1 cellular context compared by ENCODE assay signal in the genomic region with DNA sequence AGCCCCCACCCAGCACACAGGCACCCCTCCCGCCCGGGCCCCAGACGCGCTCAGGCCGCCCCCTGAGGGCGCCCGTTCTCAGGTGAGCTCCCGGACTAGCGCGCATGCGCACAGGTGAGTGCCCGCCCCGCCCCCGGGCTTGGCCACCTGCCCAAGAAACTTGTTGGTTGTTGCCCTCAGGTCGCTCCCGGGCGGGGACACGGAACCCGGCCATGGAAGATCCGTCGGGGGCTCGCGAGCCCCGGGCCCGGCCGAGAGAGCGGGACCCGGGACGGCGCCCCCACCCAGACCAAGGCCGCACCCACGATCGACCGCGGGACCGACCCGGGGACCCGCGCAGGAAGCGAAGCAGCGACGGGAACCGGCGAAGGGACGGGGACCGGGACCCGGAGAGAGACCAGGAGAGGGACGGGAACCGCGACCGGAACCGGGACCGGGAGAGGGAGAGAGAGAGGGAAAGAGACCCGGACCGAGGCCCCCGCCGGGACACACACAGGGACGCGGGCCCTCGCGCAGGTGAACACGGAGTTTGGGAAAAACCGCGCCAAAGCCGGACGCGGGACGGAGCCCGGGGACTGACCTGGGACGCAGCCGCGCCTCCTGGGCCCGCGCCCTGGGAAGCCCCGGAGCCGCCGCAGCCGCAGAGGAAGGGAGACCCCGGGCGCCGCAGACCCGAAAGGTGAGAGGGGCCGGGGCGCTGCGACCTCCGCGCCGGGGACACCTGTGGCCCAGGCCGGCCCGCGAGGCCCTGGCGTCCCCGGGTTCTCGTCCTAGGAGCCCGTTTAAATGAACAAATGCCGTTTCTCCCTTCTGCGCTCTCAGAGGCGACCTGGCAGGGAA.
A peak's percentile ranks its signal among the peaks of the same experiment; 100 is the strongest.
TF ChIP-seq lines count a peak whose summit lies in the region.

A gene with protein sequence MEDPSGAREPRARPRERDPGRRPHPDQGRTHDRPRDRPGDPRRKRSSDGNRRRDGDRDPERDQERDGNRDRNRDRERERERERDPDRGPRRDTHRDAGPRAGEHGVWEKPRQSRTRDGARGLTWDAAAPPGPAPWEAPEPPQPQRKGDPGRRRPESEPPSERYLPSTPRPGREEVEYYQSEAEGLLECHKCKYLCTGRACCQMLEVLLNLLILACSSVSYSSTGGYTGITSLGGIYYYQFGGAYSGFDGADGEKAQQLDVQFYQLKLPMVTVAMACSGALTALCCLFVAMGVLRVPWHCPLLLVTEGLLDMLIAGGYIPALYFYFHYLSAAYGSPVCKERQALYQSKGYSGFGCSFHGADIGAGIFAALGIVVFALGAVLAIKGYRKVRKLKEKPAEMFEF (plus strand): TSS at position 167 of the 840 bp plus-strand sequence. CDS start 46 bp downstream, at position 213.

TF ChIP-seq in HepG2, 621 proteins besides CTCF, POLR2A, EP300 and RAD21 (continues in another document):
- TF ChIP-seq ZNF343 (CRISPR knock-in tag; IDR thresholded peaks at IDR 0.05) (no peak), BCL6 (CRISPR knock-in tag; IDR thresholded peaks at IDR 0.05) (peak; percentile 37), ZFP36L1 (CRISPR knock-in tag; IDR thresholded peaks at IDR 0.05) (0 out of 2 replicates have a peak, but pooled peaks have one; percentile 72), ZNF614 (CRISPR knock-in tag; IDR thresholded peaks at IDR 0.05; ENCODE audit: borderline replicate concordance) (no peak; the same call in 1 of the 2 replicates), KLF13 (CRISPR knock-in tag; IDR thresholded peaks at IDR 0.05) (no peak), IRX3 (CRISPR knock-in tag; IDR thresholded peaks at IDR 0.05; ENCODE audit: borderline replicate concordance, low read depth) (no peak), ARNTL (CRISPR knock-in tag; IDR thresholded peaks at IDR 0.05) (no peak; the same call in 1 of the 2 replicates), ZNF30 (CRISPR knock-in tag; IDR thresholded peaks at IDR 0.05) (peak; percentile 22; the same call in 1 of the 2 replicates), ZNF720 (CRISPR knock-in tag; IDR thresholded peaks at IDR 0.05) (no peak), KDM3A (CRISPR knock-in tag; IDR thresholded peaks at IDR 0.05; ENCODE audit: low read depth) (0 out of 2 replicates have a peak, but pooled peaks have one; percentile 47), TOE1 (CRISPR knock-in tag; IDR thresholded peaks at IDR 0.05) (peak; percentile 31; the same call in 1 of the 2 replicates), CENPT (CRISPR knock-in tag; IDR thresholded peaks at IDR 0.05; ENCODE audit: low read depth) (no peak), MLLT10 (CRISPR knock-in tag; IDR thresholded peaks at IDR 0.05) (no peak), ISX (CRISPR knock-in tag; conservative IDR thresholded peaks at IDR 0.05) (no peak), ZNF326 (CRISPR knock-in tag; IDR thresholded peaks at IDR 0.05; ENCODE audit: borderline replicate concordance) (no peak), ZNF644 (CRISPR knock-in tag; IDR thresholded peaks at IDR 0.05; ENCODE audit: low read depth) (no peak), ZNF678 (CRISPR knock-in tag; IDR thresholded peaks at IDR 0.05) (no peak), SALL1 (CRISPR knock-in tag; IDR thresholded peaks at IDR 0.05) (peak; percentile 49; the same call in 1 of the 2 replicates), HMGA1 (CRISPR knock-in tag; conservative IDR thresholded peaks at IDR 0.05) (no peak), PLRG1 (conservative IDR thresholded peaks at IDR 0.05) (no peak), ZNF24 (IDR thresholded peaks at IDR 0.05) (no peak), NFYB (CRISPR knock-in tag; IDR thresholded peaks at IDR 0.05) (no peak), MAFG (CRISPR knock-in tag; IDR thresholded peaks at IDR 0.05) (no peak), ATF1 (CRISPR knock-in tag; IDR thresholded peaks at IDR 0.05) (no peak), NKX3-1 (CRISPR knock-in tag; IDR thresholded peaks at IDR 0.05) (no peak), ZNF589 (CRISPR knock-in tag; conservative IDR thresholded peaks at IDR 0.05) (no peak), ZFY (CRISPR knock-in tag; IDR thresholded peaks at IDR 0.05) (peak; percentile 73), FOSL2 (CRISPR knock-in tag; IDR thresholded peaks at IDR 0.05) (peak; percentile 13; the same call in 1 of the 2 replicates), SYNCRIP (IDR thresholded peaks at IDR 0.05; ENCODE audit: insufficient read depth, low read depth, low read length) (no peak), ZNF737 (CRISPR knock-in tag; IDR thresholded peaks at IDR 0.05; ENCODE audit: borderline replicate concordance) (no peak), SP4 (CRISPR knock-in tag; IDR thresholded peaks at IDR 0.05) (peak; percentile 48; the same call in 1 of the 2 replicates), RBAK (CRISPR knock-in tag; IDR thresholded peaks at IDR 0.05) (no peak), ONECUT2 (CRISPR knock-in tag; IDR thresholded peaks at IDR 0.05) (no peak), ZC3H4 (CRISPR knock-in tag; IDR thresholded peaks at IDR 0.05; ENCODE audit: borderline replicate concordance) (no peak), SRSF4 (IDR thresholded peaks at IDR 0.05; ENCODE audit: low read depth, low read length, poor library complexity, severe bottlenecking) (no peak), FIP1L1 (IDR thresholded peaks at IDR 0.05; ENCODE audit: borderline replicate concordance, insufficient read depth, low read depth, low read length) (no peak), TP53 (CRISPR knock-in tag; conservative IDR thresholded peaks at IDR 0.05) (no peak), CENPX (CRISPR knock-in tag; IDR thresholded peaks at IDR 0.05) (no peak), CEBPB (IDR thresholded peaks at IDR 0.05; ENCODE audit: borderline replicate concordance, low read depth, low read length) (no peak)
- TF ChIP-seq, protein P1, sequence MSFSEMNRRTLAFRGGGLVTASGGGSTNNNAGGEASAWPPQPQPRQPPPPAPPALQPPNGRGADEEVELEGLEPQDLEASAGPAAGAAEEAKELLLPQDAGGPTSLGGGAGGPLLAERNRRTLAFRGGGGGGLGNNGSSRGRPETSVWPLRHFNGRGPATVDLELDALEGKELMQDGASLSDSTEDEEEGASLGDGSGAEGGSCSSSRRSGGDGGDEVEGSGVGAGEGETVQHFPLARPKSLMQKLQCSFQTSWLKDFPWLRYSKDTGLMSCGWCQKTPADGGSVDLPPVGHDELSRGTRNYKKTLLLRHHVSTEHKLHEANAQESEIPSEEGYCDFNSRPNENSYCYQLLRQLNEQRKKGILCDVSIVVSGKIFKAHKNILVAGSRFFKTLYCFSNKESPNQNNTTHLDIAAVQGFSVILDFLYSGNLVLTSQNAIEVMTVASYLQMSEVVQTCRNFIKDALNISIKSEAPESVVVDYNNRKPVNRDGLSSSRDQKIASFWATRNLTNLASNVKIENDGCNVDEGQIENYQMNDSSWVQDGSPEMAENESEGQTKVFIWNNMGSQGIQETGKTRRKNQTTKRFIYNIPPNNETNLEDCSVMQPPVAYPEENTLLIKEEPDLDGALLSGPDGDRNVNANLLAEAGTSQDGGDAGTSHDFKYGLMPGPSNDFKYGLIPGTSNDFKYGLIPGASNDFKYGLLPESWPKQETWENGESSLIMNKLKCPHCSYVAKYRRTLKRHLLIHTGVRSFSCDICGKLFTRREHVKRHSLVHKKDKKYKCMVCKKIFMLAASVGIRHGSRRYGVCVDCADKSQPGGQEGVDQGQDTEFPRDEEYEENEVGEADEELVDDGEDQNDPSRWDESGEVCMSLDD (CRISPR knock-in tag; IDR thresholded peaks at IDR 0.05; ENCODE audit: borderline replicate concordance): no peak
- TF ChIP-seq, protein P2, sequence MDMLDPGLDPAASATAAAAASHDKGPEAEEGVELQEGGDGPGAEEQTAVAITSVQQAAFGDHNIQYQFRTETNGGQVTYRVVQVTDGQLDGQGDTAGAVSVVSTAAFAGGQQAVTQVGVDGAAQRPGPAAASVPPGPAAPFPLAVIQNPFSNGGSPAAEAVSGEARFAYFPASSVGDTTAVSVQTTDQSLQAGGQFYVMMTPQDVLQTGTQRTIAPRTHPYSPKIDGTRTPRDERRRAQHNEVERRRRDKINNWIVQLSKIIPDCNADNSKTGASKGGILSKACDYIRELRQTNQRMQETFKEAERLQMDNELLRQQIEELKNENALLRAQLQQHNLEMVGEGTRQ (IDR thresholded peaks at IDR 0.05; ENCODE audit: low read depth, low read length): no peak
- TF ChIP-seq, protein P2 (CRISPR knock-in tag; IDR thresholded peaks at IDR 0.05; ENCODE audit: borderline replicate concordance): no peak
- TF ChIP-seq, protein P3, sequence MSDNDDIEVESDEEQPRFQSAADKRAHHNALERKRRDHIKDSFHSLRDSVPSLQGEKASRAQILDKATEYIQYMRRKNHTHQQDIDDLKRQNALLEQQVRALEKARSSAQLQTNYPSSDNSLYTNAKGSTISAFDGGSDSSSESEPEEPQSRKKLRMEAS (IDR thresholded peaks at IDR 0.05): peak; percentile 59; the same call in 1 of the 2 replicates
- TF ChIP-seq, protein P4, sequence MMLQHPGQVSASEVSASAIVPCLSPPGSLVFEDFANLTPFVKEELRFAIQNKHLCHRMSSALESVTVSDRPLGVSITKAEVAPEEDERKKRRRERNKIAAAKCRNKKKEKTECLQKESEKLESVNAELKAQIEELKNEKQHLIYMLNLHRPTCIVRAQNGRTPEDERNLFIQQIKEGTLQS (CRISPR knock-in tag; IDR thresholded peaks at IDR 0.05): no peak
- TF ChIP-seq, protein P5, sequence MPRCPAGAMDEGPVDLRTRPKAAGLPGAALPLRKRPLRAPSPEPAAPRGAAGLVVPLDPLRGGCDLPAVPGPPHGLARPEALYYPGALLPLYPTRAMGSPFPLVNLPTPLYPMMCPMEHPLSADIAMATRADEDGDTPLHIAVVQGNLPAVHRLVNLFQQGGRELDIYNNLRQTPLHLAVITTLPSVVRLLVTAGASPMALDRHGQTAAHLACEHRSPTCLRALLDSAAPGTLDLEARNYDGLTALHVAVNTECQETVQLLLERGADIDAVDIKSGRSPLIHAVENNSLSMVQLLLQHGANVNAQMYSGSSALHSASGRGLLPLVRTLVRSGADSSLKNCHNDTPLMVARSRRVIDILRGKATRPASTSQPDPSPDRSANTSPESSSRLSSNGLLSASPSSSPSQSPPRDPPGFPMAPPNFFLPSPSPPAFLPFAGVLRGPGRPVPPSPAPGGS (CRISPR knock-in tag; IDR thresholded peaks at IDR 0.05): peak; percentile 57; the same call in 1 of the 2 replicates
- TF ChIP-seq, protein P6, sequence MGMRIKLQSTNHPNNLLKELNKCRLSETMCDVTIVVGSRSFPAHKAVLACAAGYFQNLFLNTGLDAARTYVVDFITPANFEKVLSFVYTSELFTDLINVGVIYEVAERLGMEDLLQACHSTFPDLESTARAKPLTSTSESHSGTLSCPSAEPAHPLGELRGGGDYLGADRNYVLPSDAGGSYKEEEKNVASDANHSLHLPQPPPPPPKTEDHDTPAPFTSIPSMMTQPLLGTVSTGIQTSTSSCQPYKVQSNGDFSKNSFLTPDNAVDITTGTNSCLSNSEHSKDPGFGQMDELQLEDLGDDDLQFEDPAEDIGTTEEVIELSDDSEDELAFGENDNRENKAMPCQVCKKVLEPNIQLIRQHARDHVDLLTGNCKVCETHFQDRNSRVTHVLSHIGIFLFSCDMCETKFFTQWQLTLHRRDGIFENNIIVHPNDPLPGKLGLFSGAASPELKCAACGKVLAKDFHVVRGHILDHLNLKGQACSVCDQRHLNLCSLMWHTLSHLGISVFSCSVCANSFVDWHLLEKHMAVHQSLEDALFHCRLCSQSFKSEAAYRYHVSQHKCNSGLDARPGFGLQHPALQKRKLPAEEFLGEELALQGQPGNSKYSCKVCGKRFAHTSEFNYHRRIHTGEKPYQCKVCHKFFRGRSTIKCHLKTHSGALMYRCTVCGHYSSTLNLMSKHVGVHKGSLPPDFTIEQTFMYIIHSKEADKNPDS (CRISPR knock-in tag; IDR thresholded peaks at IDR 0.05): no peak; the same call in 1 of the 2 replicates
- TF ChIP-seq, protein P7, sequence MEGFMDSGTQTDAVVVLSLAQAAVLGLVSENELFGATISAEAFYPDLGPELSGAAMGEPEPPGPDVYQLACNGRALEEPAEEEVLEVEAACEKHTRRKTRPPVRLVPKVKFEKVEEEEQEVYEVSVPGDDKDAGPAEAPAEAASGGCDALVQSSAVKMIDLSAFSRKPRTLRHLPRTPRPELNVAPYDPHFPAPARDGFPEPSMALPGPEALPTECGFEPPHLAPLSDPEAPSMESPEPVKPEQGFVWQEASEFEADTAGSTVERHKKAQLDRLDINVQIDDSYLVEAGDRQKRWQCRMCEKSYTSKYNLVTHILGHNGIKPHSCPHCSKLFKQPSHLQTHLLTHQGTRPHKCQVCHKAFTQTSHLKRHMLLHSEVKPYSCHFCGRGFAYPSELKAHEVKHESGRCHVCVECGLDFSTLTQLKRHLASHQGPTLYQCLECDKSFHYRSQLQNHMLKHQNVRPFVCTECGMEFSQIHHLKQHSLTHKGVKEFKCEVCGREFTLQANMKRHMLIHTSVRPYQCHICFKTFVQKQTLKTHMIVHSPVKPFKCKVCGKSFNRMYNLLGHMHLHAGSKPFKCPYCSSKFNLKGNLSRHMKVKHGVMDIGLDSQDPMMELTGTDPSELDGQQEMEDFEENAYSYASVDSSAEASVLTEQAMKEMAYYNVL (CRISPR knock-in tag; IDR thresholded peaks at IDR 0.05; ENCODE audit: borderline replicate concordance): no peak; the same call in 1 of the 2 replicates
- TF ChIP-seq, protein P8, sequence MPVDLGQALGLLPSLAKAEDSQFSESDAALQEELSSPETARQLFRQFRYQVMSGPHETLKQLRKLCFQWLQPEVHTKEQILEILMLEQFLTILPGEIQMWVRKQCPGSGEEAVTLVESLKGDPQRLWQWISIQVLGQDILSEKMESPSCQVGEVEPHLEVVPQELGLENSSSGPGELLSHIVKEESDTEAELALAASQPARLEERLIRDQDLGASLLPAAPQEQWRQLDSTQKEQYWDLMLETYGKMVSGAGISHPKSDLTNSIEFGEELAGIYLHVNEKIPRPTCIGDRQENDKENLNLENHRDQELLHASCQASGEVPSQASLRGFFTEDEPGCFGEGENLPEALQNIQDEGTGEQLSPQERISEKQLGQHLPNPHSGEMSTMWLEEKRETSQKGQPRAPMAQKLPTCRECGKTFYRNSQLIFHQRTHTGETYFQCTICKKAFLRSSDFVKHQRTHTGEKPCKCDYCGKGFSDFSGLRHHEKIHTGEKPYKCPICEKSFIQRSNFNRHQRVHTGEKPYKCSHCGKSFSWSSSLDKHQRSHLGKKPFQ (CRISPR knock-in tag; IDR thresholded peaks at IDR 0.05; ENCODE audit: insufficient replicate concordance): no peak
- TF ChIP-seq, protein P9, sequence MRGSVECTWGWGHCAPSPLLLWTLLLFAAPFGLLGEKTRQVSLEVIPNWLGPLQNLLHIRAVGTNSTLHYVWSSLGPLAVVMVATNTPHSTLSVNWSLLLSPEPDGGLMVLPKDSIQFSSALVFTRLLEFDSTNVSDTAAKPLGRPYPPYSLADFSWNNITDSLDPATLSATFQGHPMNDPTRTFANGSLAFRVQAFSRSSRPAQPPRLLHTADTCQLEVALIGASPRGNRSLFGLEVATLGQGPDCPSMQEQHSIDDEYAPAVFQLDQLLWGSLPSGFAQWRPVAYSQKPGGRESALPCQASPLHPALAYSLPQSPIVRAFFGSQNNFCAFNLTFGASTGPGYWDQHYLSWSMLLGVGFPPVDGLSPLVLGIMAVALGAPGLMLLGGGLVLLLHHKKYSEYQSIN (CRISPR knock-in tag; IDR thresholded peaks at IDR 0.05; ENCODE audit: borderline replicate concordance): no peak
- TF ChIP-seq, protein P10, sequence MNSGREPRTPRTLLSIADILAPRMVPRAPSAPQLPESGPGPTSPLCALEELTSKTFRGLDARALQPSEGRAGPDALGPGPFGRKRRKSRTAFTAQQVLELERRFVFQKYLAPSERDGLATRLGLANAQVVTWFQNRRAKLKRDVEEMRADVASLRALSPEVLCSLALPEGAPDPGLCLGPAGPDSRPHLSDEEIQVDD (CRISPR knock-in tag; IDR thresholded peaks at IDR 0.05; ENCODE audit: borderline replicate concordance): no peak; the same call in 1 of the 2 replicates
